Comparison of ENCODE assay signal across 1 cellular context in genomic region chr7:95590387-95591248, GRCh38.
TF ChIP-seq lines count a peak whose summit lies in the region.

No MANE protein-coding gene starts in this region.

TF ChIP-seq in HepG2, 621 proteins besides CTCF, POLR2A, EP300 and RAD21 (continued from another document and continues in another):
- TF ChIP-seq TFE3 (CRISPR knock-in tag; IDR thresholded peaks at IDR 0.05) (0 out of 2 replicates have a peak, but pooled peaks have one; percentile 26), SKI (IDR thresholded peaks at IDR 0.05; ENCODE audit: partially characterized antibody) (peak; percentile 34), SIX1 (CRISPR knock-in tag; IDR thresholded peaks at IDR 0.05; ENCODE audit: borderline replicate concordance) (peak; percentile 76; the same call in 1 of the 2 replicates), HNF1A (IDR thresholded peaks at IDR 0.05; ENCODE audit: low read depth) (peak; percentile 54; the same call in 1 of the 2 replicates), HNF1A (CRISPR knock-in tag; IDR thresholded peaks at IDR 0.05; ENCODE audit: borderline replicate concordance) (peak; percentile 61; the same call in 1 of the 2 replicates), FOXA1 (IDR thresholded peaks at IDR 0.05) (no peak), FOXA1 (CRISPR knock-in tag; IDR thresholded peaks at IDR 0.05) (peak; percentile 90), NR2F6 (IDR thresholded peaks at IDR 0.05) (no peak; the same call in 1 of the 2 replicates), NR2F6 (CRISPR knock-in tag; IDR thresholded peaks at IDR 0.05) (peak; percentile 46; the same call in 1 of the 2 replicates), ZNF503 (CRISPR knock-in tag; IDR thresholded peaks at IDR 0.05) (peak; percentile 95), KMT2B (CRISPR knock-in tag; IDR thresholded peaks at IDR 0.05) (no peak; the same call in 1 of the 2 replicates), PATZ1 (CRISPR knock-in tag; IDR thresholded peaks at IDR 0.05) (0 out of 2 replicates have a peak, but pooled peaks have one; percentile 12), MYPOP (CRISPR knock-in tag; IDR thresholded peaks at IDR 0.05) (peak; percentile 58; the same call in 1 of the 2 replicates), TFDP1 (CRISPR knock-in tag; IDR thresholded peaks at IDR 0.05; ENCODE audit: borderline replicate concordance) (no peak), RERE (CRISPR knock-in tag; IDR thresholded peaks at IDR 0.05; ENCODE audit: low read depth) (peak; percentile 86), CREM (IDR thresholded peaks at IDR 0.05) (peak; percentile 64), CREM (CRISPR knock-in tag; IDR thresholded peaks at IDR 0.05) (no peak), ZNF354B (CRISPR knock-in tag; IDR thresholded peaks at IDR 0.05) (peak; percentile 49; the same call in 1 of the 2 replicates), ELF1 (CRISPR knock-in tag; IDR thresholded peaks at IDR 0.05) (no peak), ZNF609 (CRISPR knock-in tag; IDR thresholded peaks at IDR 0.05; ENCODE audit: borderline replicate concordance) (peak; percentile 92), ZFAT (CRISPR knock-in tag; conservative IDR thresholded peaks at IDR 0.05) (no peak), HOXA5 (CRISPR knock-in tag; IDR thresholded peaks at IDR 0.05) (peak; percentile 42; the same call in 1 of the 2 replicates), FUBP1 (CRISPR knock-in tag; IDR thresholded peaks at IDR 0.05; ENCODE audit: borderline replicate concordance) (no peak)
